ENCODE assay signal across 8 cellular contexts in genomic region chr11:61828629-61829407, GRCh38. TPM values are rescaled to one million over a fixed set of nuclear protein-coding genes. Genes with fewer than 3 reads are reported as not detected.
DNase-seq lines count a peak whose midpoint lies in the region; ATAC-seq and TF ChIP-seq lines count a peak whose summit lies in the region.

No MANE protein-coding gene starts in this region.

- no peaks in the 10 kb centered on the region for H3K36me3 ChIP-seq in CD8-positive, alpha-beta T cell (ENCODE audit: insufficient read depth, low read length)

- TF ChIP-seq CTCF in CD8-positive, alpha-beta T cell (IDR thresholded peaks at IDR 0.05) = peak; percentile 49
- peak; percentile 30 for TF ChIP-seq CTCF in fibroblast of pulmonary artery (IDR thresholded peaks at IDR 0.05; ENCODE audit: low read length, missing control alignments)

- no peak overlapping the region for H3K27ac ChIP-seq in CD8-positive, alpha-beta T cell (ENCODE audit: low read depth, low read length)

- H3K4me1 ChIP-seq in CD8-positive, alpha-beta T cell (ENCODE audit: insufficient read depth, low read length) = peaks cover 29% of the 10 kb centered on the region

- peak; percentile 48 for ATAC-seq in CD8-positive, alpha-beta T cell
- peak; percentile 24 for ATAC-seq in GM19324 (IDR thresholded peaks at IDR 0.05; ENCODE audit: low FRiP score, unreplicated experiment)
- ATAC-seq in natural killer cell treated with Interleukin-12 subunit alpha and Interleukin-12 subunit beta and Interleukin-15 and Interleukin-18, amount 100 ng/mL, for 72 hours = peak; percentile 51

- POLR2A ChIA-PET in CD8-positive, alpha-beta T cell (lab: Charles Lee) = interaction anchor here (2.9 kb wide), 1 partner anchor 12 kb away, joined by 20 read pairs; the partner anchor contains the start of gene FADS1

- CTCF ChIA-PET in CD8-positive, alpha-beta T cell (lab: Charles Lee) = interaction anchor here (0.7 to 2.5 kb wide), 8 partner anchors 10 to 138 kb away, joined by 3 to 13 read pairs (median 4); no protein-coding TSS in a partner anchor

- peaks cover 27% of the 10 kb centered on the region for H3K4me1 Mint-ChIP-seq in CD8-positive, alpha-beta T cell (ENCODE audit: low read depth)
- peaks cover 28 to 48% of the 10 kb centered on the region in 2 donors for H3K4me1 Mint-ChIP-seq in natural killer cell treated with Interleukin-12 subunit alpha and Interleukin-12 subunit beta and Interleukin-15 and Interleukin-18, amount 100 ng/mL, for 72 hours (ENCODE audit: low read depth in 2 of 2)

- H3K27me3 Mint-ChIP-seq in CD8-positive, alpha-beta T cell (ENCODE audit: low read depth) = peaks cover 10% of the 10 kb centered on the region
- H3K27me3 Mint-ChIP-seq in natural killer cell treated with Interleukin-12 subunit alpha and Interleukin-12 subunit beta and Interleukin-15 and Interleukin-18, amount 100 ng/mL, for 72 hours = no peaks in the 10 kb centered on the region

- DNase-seq in CD8-positive, alpha-beta T cell = peak in 3 of 7 experiments; percentile 28 to 54 (median 36)
- DNase-seq in NCI-H146 (lab: John Stamatoyannopoulos, UW) (peak; percentile 64), fibroblast of pulmonary artery (ENCODE audit: low read depth) (peak; percentile 37), SIG-M5 (lab: John Stamatoyannopoulos, UW) (no peak), SW480 (ENCODE audit: low spot score) (no peak)
- DNase-seq in activated T-cell treated with anti-CD3 and anti-CD28 coated beads, Interleukin-2, amount 50 U/mL, for 48 hours = peak; percentile 58 to 65
- peak; percentile 73 for DNase-seq in natural killer cell treated with Interleukin-12 subunit alpha and Interleukin-12 subunit beta and Interleukin-15 and Interleukin-18, amount 100 ng/mL, for 72 hours (ENCODE audit: low spot score)

- H3K27me3 ChIP-seq in CD8-positive, alpha-beta T cell (ENCODE audit: insufficient read depth, low read length) = no peaks in the 10 kb centered on the region

- no peaks in the 10 kb centered on the region for H3K9me3 Mint-ChIP-seq in CD8-positive, alpha-beta T cell
- no peaks in the 10 kb centered on the region for H3K9me3 Mint-ChIP-seq in natural killer cell treated with Interleukin-12 subunit alpha and Interleukin-12 subunit beta and Interleukin-15 and Interleukin-18, amount 100 ng/mL, for 72 hours

- H3K36me3 Mint-ChIP-seq in CD8-positive, alpha-beta T cell = no peaks in the 10 kb centered on the region
- H3K36me3 Mint-ChIP-seq in natural killer cell treated with Interleukin-12 subunit alpha and Interleukin-12 subunit beta and Interleukin-15 and Interleukin-18, amount 100 ng/mL, for 72 hours = no peaks in the 10 kb centered on the region

- H3K4me3 ChIP-seq in CD8-positive, alpha-beta T cell (ENCODE audit: low read depth, low read length) = peak overlapping the region; percentile 86
- peak overlapping the region; percentile 94 for H3K4me3 ChIP-seq in fibroblast of pulmonary artery (replicated peaks; ENCODE audit: low read depth, low read length)

- H3K27ac Mint-ChIP-seq in CD8-positive, alpha-beta T cell = no peak overlapping the region
- peak overlapping the region; percentile 51 to 87 for H3K27ac Mint-ChIP-seq in natural killer cell treated with Interleukin-12 subunit alpha and Interleukin-12 subunit beta and Interleukin-15 and Interleukin-18, amount 100 ng/mL, for 72 hours

- no peaks in the 10 kb centered on the region for H3K9me3 ChIP-seq in CD8-positive, alpha-beta T cell (ENCODE audit: low read length)

- H3K4me3 Mint-ChIP-seq in CD8-positive, alpha-beta T cell = peak overlapping the region; percentile 83
- peak overlapping the region; percentile 82 for H3K4me3 Mint-ChIP-seq in natural killer cell treated with Interleukin-12 subunit alpha and Interleukin-12 subunit beta and Interleukin-15 and Interleukin-18, amount 100 ng/mL, for 72 hours

- intact Hi-C loops in CD8-positive, alpha-beta T cell (cut with DNase I, micrococcal nuclease) = no loop called here

RNA-seq across cellular contexts. Expression of gene FADS2, which starts 0.7 kb away (rescaled TPM):
- under 1 TPM; 0.31 to 0.52 TPM for total RNA-seq in CD8-positive, alpha-beta T cell
- 10 to 100 TPM; 69.1 to 90.1 TPM for total RNA-seq in natural killer cell treated with Interleukin-12 subunit alpha and Interleukin-12 subunit beta and Interleukin-15 and Interleukin-18, amount 100 ng/mL, for 72 hours

RNA-seq across cellular contexts. Expression of gene FADS1, which starts 12.0 kb away (rescaled TPM):
- total RNA-seq in CD8-positive, alpha-beta T cell = 1 to 10 TPM; 3.1 TPM
- 10 to 100 TPM; 50.4 to 56.5 TPM for total RNA-seq in natural killer cell treated with Interleukin-12 subunit alpha and Interleukin-12 subunit beta and Interleukin-15 and Interleukin-18, amount 100 ng/mL, for 72 hours

RNA-seq across cellular contexts. Expression of gene FEN1, which starts 36.1 kb away (rescaled TPM):
- 10 to 100 TPM; 12.9 to 15.2 TPM for total RNA-seq in CD8-positive, alpha-beta T cell
- 100 to 1,000 TPM in 1 of 2 donors, 10 to 100 TPM in 1; 75.8 to 155 TPM for total RNA-seq in natural killer cell treated with Interleukin-12 subunit alpha and Interleukin-12 subunit beta and Interleukin-15 and Interleukin-18, amount 100 ng/mL, for 72 hours

RNA-seq across cellular contexts. Expression of gene TMEM258, which starts 36.4 kb away (rescaled TPM):
- total RNA-seq in CD8-positive, alpha-beta T cell = 10 to 100 TPM; 48.1 to 53.9 TPM
- total RNA-seq in natural killer cell treated with Interleukin-12 subunit alpha and Interleukin-12 subunit beta and Interleukin-15 and Interleukin-18, amount 100 ng/mL, for 72 hours = 100 to 1,000 TPM; 119 to 133 TPM

Comparison
In these comparisons a context has a peak if more than half of its experiments do, and no peak if none do; other contexts are left out.
1. DNase-seq: peak in NCI-H146 (single experiment), activated T-cell treated with anti-CD3 and anti-CD28 coated beads, Interleukin-2, amount 50 U/mL, for 48 hours (2 of 2), fibroblast of pulmonary artery (single experiment) and natural killer cell treated with Interleukin-12 subunit alpha and Interleukin-12 subunit beta and Interleukin-15 and Interleukin-18, amount 100 ng/mL, for 72 hours (single experiment); none in SIG-M5 (single experiment) and SW480 (single experiment).
2. RNA of gene FADS2, which starts 0.7 kb away (total RNA-seq): 69.1 to 90.1 TPM in natural killer cell treated with Interleukin-12 subunit alpha and Interleukin-12 subunit beta and Interleukin-15 and Interleukin-18, amount 100 ng/mL, for 72 hours; 0.31 to 0.52 TPM in CD8-positive, alpha-beta T cell; every median in the first group is over 10 times any median in the second.
3. RNA of gene FADS1, which starts 12.0 kb away (total RNA-seq): 50.4 to 56.5 TPM in natural killer cell treated with Interleukin-12 subunit alpha and Interleukin-12 subunit beta and Interleukin-15 and Interleukin-18, amount 100 ng/mL, for 72 hours; 3.1 TPM in CD8-positive, alpha-beta T cell; every median in the first group is over 10 times any median in the second.
4. RNA of gene FEN1, which starts 36.1 kb away (total RNA-seq): 75.8 to 155 TPM in natural killer cell treated with Interleukin-12 subunit alpha and Interleukin-12 subunit beta and Interleukin-15 and Interleukin-18, amount 100 ng/mL, for 72 hours; 12.9 to 15.2 TPM in CD8-positive, alpha-beta T cell; every median in the first group is over 4 times any median in the second.
5. Peak in every context shown above with its lines, with median percentiles within 50 percentile points of each other: ATAC-seq.